ENCODE assay signal across 8 cellular contexts in the genomic region with DNA sequence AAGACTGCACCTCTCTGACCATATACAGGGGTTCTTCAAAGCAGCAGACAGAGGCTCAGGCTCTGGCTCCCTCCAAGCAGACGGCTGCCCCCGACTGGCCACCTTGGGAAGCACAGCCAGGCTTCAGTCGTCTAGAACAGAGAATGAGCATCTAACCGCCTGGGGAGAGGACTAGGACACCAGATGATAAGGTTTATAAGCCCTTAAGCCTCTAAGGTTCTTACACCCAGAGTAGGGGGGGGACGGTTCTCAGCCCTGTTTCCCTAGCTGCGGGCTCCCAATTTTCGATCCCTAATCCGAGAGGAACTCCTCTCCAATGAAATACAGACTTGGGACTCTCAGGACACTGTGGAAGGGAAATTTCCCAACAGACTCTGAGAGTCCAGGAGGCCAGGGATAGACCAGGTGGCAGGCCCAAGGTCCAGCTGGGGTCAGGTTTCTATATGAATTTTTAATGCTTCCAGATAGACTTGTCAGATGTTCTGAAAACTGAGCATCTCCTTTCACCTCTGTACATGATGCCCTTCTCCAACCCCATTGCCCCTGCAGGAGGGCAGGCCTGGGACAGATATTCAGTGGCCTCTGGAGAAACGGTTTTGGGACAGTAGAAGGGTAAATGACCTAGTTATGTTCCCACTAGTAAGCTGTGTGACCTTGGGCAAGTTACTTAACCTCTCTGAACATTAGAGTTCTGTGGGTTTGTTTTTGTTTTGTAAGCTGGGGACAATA. TPM values are rescaled to one million over a fixed set of nuclear protein-coding genes. Genes with fewer than 3 reads are reported as not detected.
DNase-seq lines count a peak whose midpoint lies in the region; ATAC-seq, FAIRE-seq and TF ChIP-seq lines count a peak whose summit lies in the region.

No MANE protein-coding gene starts in this region.

- TF ChIP-seq POLR2A in A549 (IDR thresholded peaks at IDR 0.05; ENCODE audit: low read length): no peak
- no peak for TF ChIP-seq POLR2A in GM12892 (IDR thresholded peaks at IDR 0.05; ENCODE audit: low read depth, low read length)
- no peak for TF ChIP-seq POLR2A in sigmoid colon (IDR thresholded peaks at IDR 0.05)

- DNase-seq in A549 (ENCODE audit: low read depth in 1 of 2, low spot score in 1 of 2): peak; percentile 77 to 91
- DNase-seq in GM12892 (ENCODE audit: insufficient read length): peak; percentile 66
- DNase-seq in HUDEP-2 (lab: John Stamatoyannopoulos, UW; ENCODE audit: unreplicated experiment in 76 of 76): peak in 69 of 76 experiments; percentile 12 to 85 (median 59)
- peak; percentile 41 for DNase-seq in RPMI7951 (ENCODE audit: low read depth)
- DNase-seq in activated T-helper 9 cell treated with anti-CD3 and anti-CD28 coated beads, Interleukin-2, amount 50 U/mL, for 16 hours (ENCODE audit: low read depth): peak; percentile 51
- peak in 39 of 42 donors; percentile 30 to 82 (median 65) for DNase-seq in head of caudate nucleus
- DNase-seq in sigmoid colon: no peak
- DNase-seq in NCI-H2081 treated with DMSO at 0.1 percent for 48 hours (lab: John Stamatoyannopoulos, UW): no peak

- peak; percentile 72 to 76 for ATAC-seq in A549

- H3K9me3 ChIP-seq in A549 (no peaks in the 10 kb centered on the region), sigmoid colon (no peaks in the 10 kb centered on the region)

- CTCF ChIA-PET in A549 (lab: Yijun Ruan, JAX): interaction anchor here (0.8 to 10.1 kb wide), 14 partner anchors 9 to 155 kb away, joined by 3 to 228 read pairs (median 4); a partner anchor contains a TSS

- peak overlapping the region; percentile 12; the same call in 1 of the 3 replicates for H3K4me2 ChIP-seq in A549

- TF ChIP-seq EP300 in A549 (IDR thresholded peaks at IDR 0.05) (no peak), sigmoid colon (IDR thresholded peaks at IDR 0.05) (no peak)

- peaks cover 15 to 46% (median 29%) of the 10 kb centered on the region in 3 donors for H3K27me3 ChIP-seq in sigmoid colon

- H3K27ac ChIP-seq in A549: peak overlapping the region in 1 of 2 experiments; percentile 45; a peak in 2 of 6 replicates
- H3K27ac ChIP-seq in sigmoid colon: no peak overlapping the region

- H3K36me3 ChIP-seq in sigmoid colon: peaks cover 10 to 21% (median 13%) of the 10 kb centered on the region in 4 donors

- H3K4me1 ChIP-seq in A549: peaks cover 50% of the 10 kb centered on the region
- peaks cover 0 to 30% (median 24%) of the 10 kb centered on the region in 4 donors for H3K4me1 ChIP-seq in sigmoid colon

- TF ChIP-seq CTCF in A549 (IDR thresholded peaks at IDR 0.05): peak; percentile 73
- TF ChIP-seq CTCF in sigmoid colon (IDR thresholded peaks at IDR 0.05): peak in 3 of 4 experiments; percentile 36 to 60 (median 39)

- FAIRE-seq in A549 (lab: Jason Lieb, UNC): no peak
- peak; percentile 83 for FAIRE-seq in GM12892 (lab: Jason Lieb, UNC)

- WGBS in A549 (ENCODE audit: missing lambda C conversion rate): 18% methylated on average over 6 of the region's 9 CpGs
- 34 to 45% methylated on average over 9 of the region's 9 CpGs for WGBS in sigmoid colon, 2 donors

- intact Hi-C loops in head of caudate nucleus (cut with DNase I): no loop called here
- intact Hi-C loops in sigmoid colon (cut with DNase I): no loop called here

- POLR2A ChIA-PET in A549 (lab: Yijun Ruan, JAX): no interaction called here

- peak; percentile 60 to 69 for TF ChIP-seq RAD21 in A549 (conservative IDR thresholded peaks at IDR 0.05 in 1 of 2, IDR thresholded peaks at IDR 0.05 in 1 of 2)

- H3K4me3 ChIP-seq in A549: no peak overlapping the region
- no peak overlapping the region for H3K4me3 ChIP-seq in sigmoid colon

TF ChIP-seq in A549, 52 proteins besides CTCF, POLR2A, EP300 and RAD21 (continues in another document):
- TF ChIP-seq KDM1A (IDR thresholded peaks at IDR 0.05; ENCODE audit: low read depth): peak; percentile 90; the same call in 1 of the 2 replicates
- TF ChIP-seq RARB (CRISPR knock-in tag; IDR thresholded peaks at IDR 0.05): no peak
- no peak for TF ChIP-seq SREBF2 (IDR thresholded peaks at IDR 0.05)
- no peak for TF ChIP-seq FOSB (CRISPR knock-in tag; IDR thresholded peaks at IDR 0.05)
- TF ChIP-seq, protein P1, sequence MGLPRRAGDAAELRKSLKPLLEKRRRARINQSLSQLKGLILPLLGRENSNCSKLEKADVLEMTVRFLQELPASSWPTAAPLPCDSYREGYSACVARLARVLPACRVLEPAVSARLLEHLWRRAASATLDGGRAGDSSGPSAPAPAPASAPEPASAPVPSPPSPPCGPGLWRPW (IDR thresholded peaks at IDR 0.05): no peak
- TF ChIP-seq TFCP2L1 (CRISPR knock-in tag; IDR thresholded peaks at IDR 0.05): no peak
- TF ChIP-seq, protein P2, sequence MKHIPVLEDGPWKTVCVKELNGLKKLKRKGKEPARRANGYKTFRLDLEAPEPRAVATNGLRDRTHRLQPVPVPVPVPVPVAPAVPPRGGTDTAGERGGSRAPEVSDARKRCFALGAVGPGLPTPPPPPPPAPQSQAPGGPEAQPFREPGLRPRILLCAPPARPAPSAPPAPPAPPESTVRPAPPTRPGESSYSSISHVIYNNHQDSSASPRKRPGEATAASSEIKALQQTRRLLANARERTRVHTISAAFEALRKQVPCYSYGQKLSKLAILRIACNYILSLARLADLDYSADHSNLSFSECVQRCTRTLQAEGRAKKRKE (CRISPR knock-in tag; IDR thresholded peaks at IDR 0.05; ENCODE audit: low read depth): no peak
- TF ChIP-seq ESRRA (IDR thresholded peaks at IDR 0.05; ENCODE audit: borderline replicate concordance, low read length): no peak
- TF ChIP-seq, protein P3, sequence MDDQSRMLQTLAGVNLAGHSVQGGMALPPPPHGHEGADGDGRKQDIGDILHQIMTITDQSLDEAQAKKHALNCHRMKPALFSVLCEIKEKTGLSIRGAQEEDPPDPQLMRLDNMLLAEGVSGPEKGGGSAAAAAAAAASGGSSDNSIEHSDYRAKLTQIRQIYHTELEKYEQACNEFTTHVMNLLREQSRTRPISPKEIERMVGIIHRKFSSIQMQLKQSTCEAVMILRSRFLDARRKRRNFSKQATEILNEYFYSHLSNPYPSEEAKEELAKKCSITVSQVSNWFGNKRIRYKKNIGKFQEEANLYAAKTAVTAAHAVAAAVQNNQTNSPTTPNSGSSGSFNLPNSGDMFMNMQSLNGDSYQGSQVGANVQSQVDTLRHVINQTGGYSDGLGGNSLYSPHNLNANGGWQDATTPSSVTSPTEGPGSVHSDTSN (IDR thresholded peaks at IDR 0.05): no peak

RNA-seq across cellular contexts. Expression of a gene that starts 20.2 kb away (rescaled TPM):
- polyA plus RNA-seq in A549 (2011; rRNA removed) (9.2 and 10.6 TPM in 2 replicates), A549 (2017; fragmentation: RNase III; extraction: RNeasy Plus Mini Kit Qiagen cat#74134 plus additional on column Dnase treatment) (23.7 to 27.4 TPM (median 25.8 TPM) in 3 replicates), sigmoid colon (under 1 TPM in 2 of 3 donors, not detected in 1; 0.60 to 0.63 TPM)
- 60.9 and 116 TPM in 2 replicates for polyA plus RNA-seq in A549 (2012; cell fraction: cytosol; rRNA removed)
- 56.5 and 87.5 TPM in 2 replicates for polyA plus RNA-seq in A549 (2012; cell fraction: nucleus; rRNA removed)
- 4.1 and 8.9 TPM in 2 replicates for polyA minus RNA-seq in A549 (2011; rRNA and poly(A)+ RNA removed)
- polyA plus RNA-seq in GM12892 (2012; ENCODE audit: missing spikeins): not detected
- 0.72 and 0.88 TPM in 2 replicates for total RNA-seq in RPMI7951 (2014; rRNA removed; shearing (Covaris generic))
- under 1 TPM in 2 of 4 donors, not detected in 2; 0.41 to 0.66 TPM for total RNA-seq in sigmoid colon

RNA-seq across cellular contexts. Expression of a gene that starts 34.9 kb away (rescaled TPM):
- polyA plus RNA-seq in A549 (2011; rRNA removed): 4.6 and 5.3 TPM in 2 replicates
- polyA plus RNA-seq in A549 (2012; cell fraction: cytosol; rRNA removed): 3.5 and 4.4 TPM in 2 replicates
- polyA plus RNA-seq in A549 (2012; cell fraction: nucleus; rRNA removed): 8.6 and 10.7 TPM in 2 replicates
- 1.0 to 1.3 TPM (median 1.1 TPM) in 3 replicates for polyA plus RNA-seq in A549 (2017; fragmentation: RNase III; extraction: RNeasy Plus Mini Kit Qiagen cat#74134 plus additional on column Dnase treatment)
- 8.3 and 8.7 TPM in 2 replicates for polyA minus RNA-seq in A549 (2011; rRNA and poly(A)+ RNA removed)
- 8.5 TPM for polyA plus RNA-seq in GM12892 (2012; ENCODE audit: missing spikeins)
- 6.5 and 7.3 TPM in 2 replicates for total RNA-seq in RPMI7951 (2014; rRNA removed; shearing (Covaris generic))
- total RNA-seq in sigmoid colon: 10 to 100 TPM; 19.1 to 32.4 (median 27.4) TPM
- 10 to 100 TPM in 1 of 3 donors, 1 to 10 TPM in 1, under 1 TPM in 1; 0.92 to 14.3 (median 5.4) TPM for polyA plus RNA-seq in sigmoid colon

RNA-seq across cellular contexts. Expression of a gene that starts 50.0 kb away (rescaled TPM):
- 248 and 249 TPM in 2 replicates for polyA plus RNA-seq in A549 (2011; rRNA removed)
- 322 and 442 TPM in 2 replicates for polyA plus RNA-seq in A549 (2012; cell fraction: cytosol; rRNA removed)
- polyA plus RNA-seq in A549 (2012; cell fraction: nucleus; rRNA removed): 167 and 200 TPM in 2 replicates
- 172 to 184 TPM (median 179 TPM) in 3 replicates for polyA plus RNA-seq in A549 (2017; fragmentation: RNase III; extraction: RNeasy Plus Mini Kit Qiagen cat#74134 plus additional on column Dnase treatment)
- polyA minus RNA-seq in A549 (2011; rRNA and poly(A)+ RNA removed): 74.6 and 86.9 TPM in 2 replicates
- polyA plus RNA-seq in GM12892 (2012; ENCODE audit: missing spikeins): 120 TPM
- total RNA-seq in RPMI7951 (2014; rRNA removed; shearing (Covaris generic)): 83.3 and 89.8 TPM in 2 replicates
- 10 to 100 TPM; 22.4 to 59.7 (median 33.0) TPM for total RNA-seq in sigmoid colon
- polyA plus RNA-seq in sigmoid colon: 10 to 100 TPM; 48.0 to 62.9 (median 52.7) TPM

RNA-seq across cellular contexts. Expression of a gene that starts 53.7 kb away (rescaled TPM):
- polyA plus RNA-seq in A549 (2011; rRNA removed) (0.30 TPM in 2 replicates), A549 (2017; fragmentation: RNase III; extraction: RNeasy Plus Mini Kit Qiagen cat#74134 plus additional on column Dnase treatment) (0.12 to 0.22 TPM (median 0.13 TPM) in 3 replicates), sigmoid colon (10 to 100 TPM; 11.3 to 16.9 (median 12.6) TPM)
- 0.19 and 0.30 TPM in 2 replicates for polyA plus RNA-seq in A549 (2012; cell fraction: cytosol; rRNA removed)
- 0.52 and 1.5 TPM in 2 replicates for polyA plus RNA-seq in A549 (2012; cell fraction: nucleus; rRNA removed)
- polyA minus RNA-seq in A549 (2011; rRNA and poly(A)+ RNA removed): 0.33 and 0.83 TPM in 2 replicates
- polyA plus RNA-seq in GM12892 (2012; ENCODE audit: missing spikeins): 99.6 TPM
- 58.4 and 64.5 TPM in 2 replicates for total RNA-seq in RPMI7951 (2014; rRNA removed; shearing (Covaris generic))
- 10 to 100 TPM; 25.2 to 43.9 (median 31.9) TPM for total RNA-seq in sigmoid colon

RNA-seq across cellular contexts. Expression of a gene that starts 56.8 kb away (rescaled TPM):
- not detected in 2 replicates for polyA plus RNA-seq in A549 (2011; rRNA removed)
- polyA plus RNA-seq in A549 (2012; cell fraction: cytosol; rRNA removed): not detected in 2 replicates
- polyA plus RNA-seq in A549 (2012; cell fraction: nucleus; rRNA removed): not detected in 2 replicates
- polyA plus RNA-seq in A549 (2017; fragmentation: RNase III; extraction: RNeasy Plus Mini Kit Qiagen cat#74134 plus additional on column Dnase treatment): not detected in 3 replicates
- polyA minus RNA-seq in A549 (2011; rRNA and poly(A)+ RNA removed): not detected in 2 replicates
- polyA plus RNA-seq in GM12892 (2012; ENCODE audit: missing spikeins): 0.21 TPM
- not detected in 2 replicates for total RNA-seq in RPMI7951 (2014; rRNA removed; shearing (Covaris generic))
- not detected for total RNA-seq in sigmoid colon
- polyA plus RNA-seq in sigmoid colon: not detected

Comparison
In these comparisons a context has a peak if more than half of its experiments do, and no peak if none do; other contexts are left out.
1. DNase-seq: peak in A549 (2 of 2), GM12892 (single experiment), HUDEP-2 (69 of 76), RPMI7951 (single experiment), activated T-helper 9 cell treated with anti-CD3 and anti-CD28 coated beads, Interleukin-2, amount 50 U/mL, for 16 hours (single experiment) and head of caudate nucleus (39 of 42); none in sigmoid colon (single experiment) and NCI-H2081 treated with DMSO at 0.1 percent for 48 hours (single experiment).